Comparison of ENCODE assay signal across 9 cellular contexts in genomic region chr16:12613131-12613991, GRCh38.
DNase-seq lines count a peak whose midpoint lies in the region; ATAC-seq and TF ChIP-seq lines count a peak whose summit lies in the region.
"Had no signal": no experiment of that assay in that cellular context is flagged by ENCODE, and none has a peak within 500 bp of the region (broad histone marks: within the 10 kb centered on the region; RNA-seq: fewer than 3 reads in every experiment).

No MANE protein-coding gene starts in this region.

- peaks cover 53% of the 10 kb centered on the region for H3K4me1 Mint-ChIP-seq in activated T-cell treated with anti-CD3 and anti-CD28 coated beads, Interleukin-2, amount 50 U/mL, for 24 hours (ENCODE audit: low read depth)

- no peak overlapping the region for H3K4me3 ChIP-seq in mucosa of descending colon

- no peaks in the 10 kb centered on the region for H3K36me3 Mint-ChIP-seq in activated T-cell treated with anti-CD3 and anti-CD28 coated beads, Interleukin-2, amount 50 U/mL, for 24 hours (ENCODE audit: low read depth)
- H3K36me3 Mint-ChIP-seq: T-cell had no signal

- ATAC-seq in GM21381 (IDR thresholded peaks at IDR 0.05; ENCODE audit: unreplicated experiment) = peak; percentile 69
- peak; percentile 84 for ATAC-seq in mucosa of descending colon

- peak overlapping the region; percentile 95 for H3K27ac Mint-ChIP-seq in activated T-cell treated with anti-CD3 and anti-CD28 coated beads, Interleukin-2, amount 50 U/mL, for 24 hours
- H3K27ac Mint-ChIP-seq: T-cell had no signal

- H3K4me1 ChIP-seq in mucosa of descending colon (ENCODE audit: low read depth) = no peaks in the 10 kb centered on the region

- DNase-seq in HuH-7.5 (ENCODE audit: low spot score) (peak; percentile 27), mucosa of descending colon (peak in 1 of 3 donors; percentile 23), NCI-H524 treated with DMSO at 0.1 percent for 48 hours (lab: John Stamatoyannopoulos, UW) (no peak), DMS79 treated with DMSO at 0.1 percent for 48 hours (lab: John Stamatoyannopoulos, UW) (no peak), NOMO-1 (lab: John Stamatoyannopoulos, UW; ENCODE audit: unreplicated experiment in 2 of 2) (no peak), DMS114 treated with DMSO at 0.1 percent for 48 hours (lab: John Stamatoyannopoulos, UW; ENCODE audit: unreplicated experiment) (no peak)
- peak; percentile 54 for DNase-seq in activated T-cell treated with anti-CD3 and anti-CD28 coated beads, Interleukin-2, amount 50 U/mL, for 24 hours
- DNase-seq: T-cell had no signal

- no peaks in the 10 kb centered on the region for H3K36me3 ChIP-seq in mucosa of descending colon (ENCODE audit: low read depth)

- H3K4me3 Mint-ChIP-seq in activated T-cell treated with anti-CD3 and anti-CD28 coated beads, Interleukin-2, amount 50 U/mL, for 24 hours = peak overlapping the region; percentile 50

- TF ChIP-seq CTCF in mucosa of descending colon (IDR thresholded peaks at IDR 0.05) = no peak

- peaks cover 3% of the 10 kb centered on the region for H3K9me3 Mint-ChIP-seq in activated T-cell treated with anti-CD3 and anti-CD28 coated beads, Interleukin-2, amount 50 U/mL, for 24 hours
- H3K9me3 Mint-ChIP-seq: T-cell had no signal

- intact Hi-C loops in mucosa of descending colon (cut with DNase I, micrococcal nuclease) = no loop called here

- no peaks in the 10 kb centered on the region for H3K9me3 ChIP-seq in mucosa of descending colon

- H3K27me3 Mint-ChIP-seq in activated T-cell treated with anti-CD3 and anti-CD28 coated beads, Interleukin-2, amount 50 U/mL, for 24 hours = peaks cover 10% of the 10 kb centered on the region

Comparison
In these comparisons a context has a peak if more than half of its experiments do, and no peak if none do; other contexts are left out.
1. DNase-seq: peak in HuH-7.5 (single experiment) and activated T-cell treated with anti-CD3 and anti-CD28 coated beads, Interleukin-2, amount 50 U/mL, for 24 hours (single experiment); none in NCI-H524 treated with DMSO at 0.1 percent for 48 hours (single experiment), DMS79 treated with DMSO at 0.1 percent for 48 hours (single experiment), NOMO-1 (0 of 2) and DMS114 treated with DMSO at 0.1 percent for 48 hours (single experiment).